Comparison of ENCODE assay signal across 28 cellular contexts in the genomic region with DNA sequence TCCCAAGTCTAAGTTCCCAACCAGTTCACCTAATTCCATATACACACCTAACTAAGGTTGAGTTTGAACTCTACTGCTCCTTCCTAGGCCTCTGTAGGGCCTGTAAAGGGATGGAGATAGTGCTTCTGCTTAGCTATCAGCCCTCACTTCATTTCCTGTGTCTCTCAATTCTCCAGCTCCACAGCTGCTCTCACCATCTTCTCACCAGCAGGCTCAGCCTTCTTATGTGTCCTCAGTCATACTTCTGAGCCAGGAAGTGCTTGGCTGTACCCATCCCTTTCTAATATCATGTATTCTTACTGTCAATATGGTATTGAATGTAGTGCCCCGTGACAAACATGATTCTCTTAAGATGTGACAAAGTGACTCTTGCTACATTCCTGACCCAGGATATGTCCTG.
"Had no signal": no experiment of that assay in that cellular context is flagged by ENCODE, and none has a peak within 500 bp of the region (broad histone marks: within the 10 kb centered on the region; RNA-seq: fewer than 3 reads in every experiment).

No MANE protein-coding gene starts in this region.

- H3K36me3 Mint-ChIP-seq: activated naive CD8-positive, alpha-beta T cell treated with anti-CD3 and anti-CD28 coated beads, Interleukin-2, amount 10 ng/mL, durations not matched to agents 7 days and 5 days; WTC11 had no signal

- DNase-seq: activated CD4-positive, alpha-beta T cell treated with anti-CD3 and anti-CD28 coated beads for 36 hours; activated CD4-positive, alpha-beta T cell treated with anti-CD3 and anti-CD28 coated beads, Interleukin-2, amount 10 ng/mL, durations not matched to agents 7 days and 5 days; activated CD4-positive, alpha-beta T cell treated with anti-CD3 and anti-CD28 coated beads, Interleukin-2, amount 50 U/mL, for 48 hours; activated CD8-positive, alpha-beta T cell treated with anti-CD3 and anti-CD28 coated beads, Interleukin-2, amount 10 ng/mL, durations not matched to agents 7 days and 5 days; activated gamma-delta T cell; activated naive CD4-positive, alpha-beta T cell treated with Interleukin-2 at 50 U/mL for 16 hours; activated naive CD8-positive, alpha-beta T cell treated with anti-CD3 and anti-CD28 coated beads, Interleukin-2, amount 10 ng/mL, durations not matched to agents 7 days and 5 days; activated T-cell treated with anti-CD3 and anti-CD28 coated beads, Interleukin-2, amount 50 U/mL, for 24 hours; amygdala; MM.1S; MV-4-11; NCI-H1092; NCI-H1436 treated with DMSO at 0.1 percent for 48 hours; PC-3; Peyer's patch; RPMI8226; SHP77 treated with DMSO at 0.1 percent for 48 hours; SK-N-SH had no signal

- H3K27me3 ChIP-seq: ascending aorta, breast epithelium, Peyer's patch, SJSA1 had no signal

- H3K4me3 ChIP-seq: ascending aorta, breast epithelium, Peyer's patch, SJSA1 had no signal

- H3K4me1 Mint-ChIP-seq: activated CD4-positive, alpha-beta T cell treated with anti-CD3 and anti-CD28 coated beads for 36 hours; WTC11 had no signal

- H3K27ac ChIP-seq: ascending aorta, breast epithelium, KMS-11, Peyer's patch, SJSA1 had no signal

- H3K4me1 ChIP-seq: ascending aorta, breast epithelium, Peyer's patch, SJSA1 had no signal

- H3K27ac Mint-ChIP-seq: activated CD4-positive, alpha-beta T cell treated with anti-CD3 and anti-CD28 coated beads for 36 hours; activated CD4-positive, alpha-beta T cell treated with anti-CD3 and anti-CD28 coated beads, Interleukin-2, amount 10 ng/mL, durations not matched to agents 7 days and 5 days; activated CD8-positive, alpha-beta T cell treated with anti-CD3 and anti-CD28 coated beads, Interleukin-2, amount 10 ng/mL, durations not matched to agents 7 days and 5 days; activated naive CD4-positive, alpha-beta T cell treated with anti-CD3 and anti-CD28 coated beads, Interleukin-2, amount 50 U/mL, for 24 hours; activated naive CD8-positive, alpha-beta T cell treated with anti-CD3 and anti-CD28 coated beads, Interleukin-2, amount 10 ng/mL, durations not matched to agents 7 days and 5 days; activated T-cell treated with anti-CD3 and anti-CD28 coated beads, Interleukin-2, amount 50 U/mL, for 24 hours; activated T-helper 2 cell treated with anti-CD3 and anti-CD28 coated beads, Interferon-gamma antibody, Interleukin-2, Interleukin-4, amounts not matched to agents 10 μg/mL and 5 μg/mL and 100 μg/mL, durations not matched to agents 14 hours and 24 hours and 36 hours; T-helper 1 cell treated with Interleukin-12 subunit alpha and Interleukin-12 subunit beta and Interleukin-4 antibody, amounts not matched to agents 30 μg/mL and 1 μg/mL, for 36 hours; T-helper 2 cell treated with Interferon-gamma antibody and Interleukin-4, amounts not matched to agents 5 μg/mL and 100 μg/mL, for 36 hours; WTC11 had no signal

- H3K9me3 ChIP-seq: ascending aorta, breast epithelium, Peyer's patch, SJSA1, SK-N-SH had no signal

- H3K9me3 Mint-ChIP-seq: activated CD4-positive, alpha-beta T cell treated with anti-CD3 and anti-CD28 coated beads, Interleukin-2, amount 10 ng/mL, durations not matched to agents 7 days and 5 days; activated naive CD4-positive, alpha-beta T cell treated with anti-CD3 and anti-CD28 coated beads, Interleukin-2, amount 50 U/mL, for 24 hours; activated naive CD8-positive, alpha-beta T cell treated with anti-CD3 and anti-CD28 coated beads, Interleukin-2, amount 10 ng/mL, durations not matched to agents 7 days and 5 days; activated T-cell treated with anti-CD3 and anti-CD28 coated beads, Interleukin-2, amount 50 U/mL, for 24 hours; activated T-helper 2 cell treated with anti-CD3 and anti-CD28 coated beads, Interferon-gamma antibody, Interleukin-2, Interleukin-4, amounts not matched to agents 10 μg/mL and 5 μg/mL and 100 μg/mL, durations not matched to agents 14 hours and 24 hours and 36 hours; T-helper 1 cell treated with Interleukin-12 subunit alpha and Interleukin-12 subunit beta and Interleukin-4 antibody, amounts not matched to agents 30 μg/mL and 1 μg/mL, for 36 hours; T-helper 2 cell treated with Interferon-gamma antibody and Interleukin-4, amounts not matched to agents 5 μg/mL and 100 μg/mL, for 36 hours; WTC11 had no signal

- ATAC-seq: activated CD4-positive, alpha-beta T cell treated with anti-CD3 and anti-CD28 coated beads for 36 hours; activated CD4-positive, CD25-positive, alpha-beta regulatory T cell treated with anti-CD3 and anti-CD28 coated beads, Interleukin-2, amount 50 U/mL, for 24 hours; activated CD8-positive, alpha-beta T cell treated with anti-CD3 and anti-CD28 coated beads, Interleukin-2, amount 10 ng/mL, durations not matched to agents 7 days and 5 days; PC-3; WTC11 had no signal

- H3K4me3 Mint-ChIP-seq: activated CD4-positive, alpha-beta T cell treated with anti-CD3 and anti-CD28 coated beads for 36 hours; activated CD4-positive, alpha-beta T cell treated with anti-CD3 and anti-CD28 coated beads, Interleukin-2, amount 10 ng/mL, durations not matched to agents 7 days and 5 days; activated CD8-positive, alpha-beta T cell treated with anti-CD3 and anti-CD28 coated beads, Interleukin-2, amount 10 ng/mL, durations not matched to agents 7 days and 5 days; activated naive CD4-positive, alpha-beta T cell treated with anti-CD3 and anti-CD28 coated beads, Interleukin-2, amount 50 U/mL, for 24 hours; activated naive CD8-positive, alpha-beta T cell treated with anti-CD3 and anti-CD28 coated beads, Interleukin-2, amount 10 ng/mL, durations not matched to agents 7 days and 5 days; activated T-cell treated with anti-CD3 and anti-CD28 coated beads, Interleukin-2, amount 50 U/mL, for 24 hours; T-helper 1 cell treated with Interleukin-12 subunit alpha and Interleukin-12 subunit beta and Interleukin-4 antibody, amounts not matched to agents 30 μg/mL and 1 μg/mL, for 36 hours; T-helper 2 cell treated with Interferon-gamma antibody and Interleukin-4, amounts not matched to agents 5 μg/mL and 100 μg/mL, for 36 hours; WTC11 had no signal

- H3K27me3 Mint-ChIP-seq: activated CD4-positive, alpha-beta T cell treated with anti-CD3 and anti-CD28 coated beads for 36 hours; activated CD4-positive, alpha-beta T cell treated with anti-CD3 and anti-CD28 coated beads, Interleukin-2, amount 10 ng/mL, durations not matched to agents 7 days and 5 days; activated naive CD4-positive, alpha-beta T cell treated with anti-CD3 and anti-CD28 coated beads, Interleukin-2, amount 50 U/mL, for 24 hours; activated naive CD8-positive, alpha-beta T cell treated with anti-CD3 and anti-CD28 coated beads, Interleukin-2, amount 10 ng/mL, durations not matched to agents 7 days and 5 days; activated T-cell treated with anti-CD3 and anti-CD28 coated beads, Interleukin-2, amount 50 U/mL, for 24 hours had no signal

- H3K9ac ChIP-seq: KMS-11, SK-N-SH had no signal

- H3K36me3 ChIP-seq: ascending aorta, breast epithelium, Peyer's patch, SJSA1 had no signal
